12 cellular contexts compared by ENCODE assay signal in the genomic region with DNA sequence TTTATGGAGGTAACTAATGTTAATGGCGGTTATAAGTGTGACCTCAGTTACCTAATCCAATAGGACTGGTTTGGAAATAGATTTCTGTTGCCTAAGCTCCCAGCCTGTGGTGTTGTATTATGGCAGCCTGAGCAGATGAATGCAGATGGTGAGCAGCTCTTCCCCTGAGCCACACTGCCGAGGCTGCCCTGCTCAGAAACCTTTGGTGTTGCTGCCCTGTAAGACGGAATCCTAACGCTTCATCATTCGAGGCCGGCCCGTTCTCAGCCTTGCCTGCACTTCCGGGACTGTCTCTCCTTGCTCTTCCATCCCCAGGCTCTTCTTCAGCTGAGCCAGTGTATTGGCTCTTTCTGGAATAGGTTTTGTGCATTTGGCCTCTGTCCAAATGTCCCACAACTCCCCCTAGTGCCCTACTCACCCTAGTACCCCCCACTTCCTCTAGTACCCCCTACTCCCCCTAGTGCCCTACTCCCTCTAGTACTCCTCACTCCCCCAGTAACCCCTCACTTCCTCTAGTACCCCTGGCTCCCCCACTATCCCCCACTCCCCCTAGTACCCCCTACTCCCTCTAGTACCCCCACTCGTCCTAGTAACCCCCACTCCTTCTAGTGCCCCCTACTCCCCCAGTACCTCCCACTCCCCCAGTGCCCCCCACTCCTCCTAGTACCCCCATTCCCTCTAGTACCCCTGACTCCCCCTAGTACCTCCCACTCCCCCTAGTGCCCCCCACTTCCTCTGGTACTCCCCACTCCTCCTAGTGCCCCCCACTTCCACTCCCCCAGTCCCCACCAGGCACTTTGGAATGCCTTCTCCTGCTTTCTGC.
DNase-seq lines count a peak whose midpoint lies in the region; ATAC-seq and TF ChIP-seq lines count a peak whose summit lies in the region.
"Had no signal": no experiment of that assay in that cellular context is flagged by ENCODE, and none has a peak within 500 bp of the region (broad histone marks: within the 10 kb centered on the region; RNA-seq: fewer than 3 reads in every experiment).

No MANE protein-coding gene starts in this region.

- peaks cover 47 to 55% (median 53%) of the 10 kb centered on the region in 3 donors for H3K4me1 Mint-ChIP-seq in CD8-positive, alpha-beta memory T cell
- peaks cover 46 to 60% (median 48%) of the 10 kb centered on the region in 3 donors for H3K4me1 Mint-ChIP-seq in T-cell

- H2AFZ ChIP-seq in hepatocyte = no peak overlapping the region

- WGBS in hepatocyte (ENCODE audit: low lambda C conversion rate, missing lambda C conversion rate) = 75% methylated on average over 8 of the region's 9 CpGs
- WGBS in stomach, 5 donors = 72 to 88% (median 74%) methylated on average over 8 to 9 of the region's 9 CpGs

- no peaks in the 10 kb centered on the region for H3K36me3 ChIP-seq in CD8-positive, alpha-beta memory T cell (ENCODE audit: insufficient read depth, low read length)
- H3K36me3 ChIP-seq in hepatocyte (replicated peaks; ENCODE audit: insufficient read depth, low read depth) = no peaks in the 10 kb centered on the region
- no peaks in the 10 kb centered on the region for H3K36me3 ChIP-seq in stomach
- H3K36me3 ChIP-seq: SJCRH30 had no signal

- peaks cover 3 to 7% (median 5%) of the 10 kb centered on the region in 5 donors for H3K9me3 Mint-ChIP-seq in CD8-positive, alpha-beta memory T cell
- peaks cover 0 to 8% (median 5%) of the 10 kb centered on the region in 3 donors for H3K9me3 Mint-ChIP-seq in T-cell

- TF ChIP-seq POLR2A in stomach (IDR thresholded peaks at IDR 0.05) = no peak

- CTCF ChIA-PET in CD8-positive, alpha-beta memory T cell (lab: Charles Lee) = interaction anchor here (1.3 to 2.0 kb wide), 3 partner anchors 16 to 76 kb away, joined by 3 to 5 read pairs (median 4); no protein-coding TSS in a partner anchor
- CTCF ChIA-PET in T-cell (lab: Charles Lee) = interaction anchor here in 1 of 2 donors (0.5 to 1.2 kb wide), 2 partner anchors 17 to 184 kb away, joined by 3 to 4 read pairs; no protein-coding TSS in a partner anchor

- H3K9me2 ChIP-seq in hepatocyte (replicated peaks; ENCODE audit: insufficient read depth) = no peaks in the 10 kb centered on the region

- no peaks in the 10 kb centered on the region for H3K27me3 ChIP-seq in CD8-positive, alpha-beta memory T cell (ENCODE audit: insufficient read depth, low read length, poor library complexity, severe bottlenecking)
- H3K27me3 ChIP-seq in hepatocyte (no peaks in the 10 kb centered on the region), stomach (no peaks in the 10 kb centered on the region)
- H3K27me3 ChIP-seq: SJCRH30 had no signal

- peaks cover 0 to 4% (median 0%) of the 10 kb centered on the region in 3 donors for H3K36me3 Mint-ChIP-seq in CD8-positive, alpha-beta memory T cell
- H3K36me3 Mint-ChIP-seq in T-cell = peaks cover 3% of the 10 kb centered on the region
- H3K36me3 Mint-ChIP-seq: IgD-negative memory B cell had no signal

- no peaks in the 10 kb centered on the region for H3K79me2 ChIP-seq in hepatocyte

- H3K27ac Mint-ChIP-seq in CD8-positive, alpha-beta memory T cell = peak overlapping the region; percentile 27 to 99 (median 90)
- H3K27ac Mint-ChIP-seq in T-cell = peak overlapping the region; percentile 82 to 95

- in situ Hi-C loops in GM13976 (cut with MboI; ENCODE audit: low sequenced_read_pairs, unreplicated experiment) = no loop called here

- no peak overlapping the region for H3K27ac ChIP-seq in CD8-positive, alpha-beta memory T cell (ENCODE audit: low read depth, low read length)
- H3K27ac ChIP-seq in hepatocyte (no peak overlapping the region), stomach (no peak overlapping the region)
- H3K27ac ChIP-seq: SJCRH30 had no signal

- ATAC-seq in T-cell (replicated peaks in 1 of 4) = no peak
- ATAC-seq: activated T-cell treated with anti-CD3 and anti-CD28 coated beads, Interleukin-2, amount 50 U/mL, for 4 hours; left lobe of liver had no signal

- H3K4me3 Mint-ChIP-seq in CD8-positive, alpha-beta memory T cell = peak overlapping the region in 3 of 7 donors; percentile 25 to 55 (median 46)
- peak overlapping the region in 1 of 3 donors; percentile 4 for H3K4me3 Mint-ChIP-seq in T-cell

- H3K27me3 Mint-ChIP-seq in CD8-positive, alpha-beta memory T cell = peaks cover 0 to 2% of the 10 kb centered on the region in 2 donors
- no peaks in the 10 kb centered on the region for H3K27me3 Mint-ChIP-seq in T-cell

- POLR2A ChIA-PET in CD8-positive, alpha-beta memory T cell (lab: Charles Lee) = no interaction called here
- POLR2A ChIA-PET in T-cell (lab: Charles Lee) = interaction anchor here in 1 of 2 donors (0.6 kb wide), 1 partner anchor 714 kb away, joined by 6 read pairs; no protein-coding TSS in a partner anchor

- TF ChIP-seq CTCF in GM13976 (IDR thresholded peaks at IDR 0.05; ENCODE audit: borderline replicate concordance, control extremely low read depth, extremely low read depth, insufficient read depth, missing control alignments) (peak; percentile 21), hepatocyte (IDR thresholded peaks at IDR 0.05; ENCODE audit: poor library complexity) (no peak), stomach (IDR thresholded peaks at IDR 0.05) (no peak)

- no peak for DNase-seq in CD8-positive, alpha-beta memory T cell
- DNase-seq in GM13976 (ENCODE audit: low spot score) (peak; percentile 74), T-cell (peak in 2 of 34 experiments; percentile 9 to 10), foreskin melanocyte (peak; percentile 25), hepatocyte (ENCODE audit: low spot score) (no peak), SW 1271 (lab: John Stamatoyannopoulos, UW) (no peak), stomach (no peak)
- DNase-seq: activated T-cell treated with anti-CD3 and anti-CD28 coated beads, Interleukin-2, amount 50 U/mL, for 4 hours; SJCRH30; stimulated activated naive CD4-positive, alpha-beta T cell treated with Interleukin-2 at 50 U/mL for 16 hours had no signal

- H3K4me3 ChIP-seq in CD8-positive, alpha-beta memory T cell (ENCODE audit: low read length) = no peak overlapping the region
- H3K4me3 ChIP-seq in hepatocyte = no peak overlapping the region
- no peak overlapping the region for H3K4me3 ChIP-seq in stomach
- H3K4me3 ChIP-seq: SJCRH30 had no signal

- intact Hi-C loops in stomach (cut with DNase I; ENCODE audit: low total_unique reads) = no loop called here

- H4K20me1 ChIP-seq in hepatocyte (ENCODE audit: insufficient read depth, poor library complexity, severe bottlenecking) = no peaks in the 10 kb centered on the region

- TF ChIP-seq EP300 in stomach (IDR thresholded peaks at IDR 0.05) = no peak

- no peaks in the 10 kb centered on the region for H3K9me3 ChIP-seq in CD8-positive, alpha-beta memory T cell (ENCODE audit: low read length)
- H3K9me3 ChIP-seq in hepatocyte (ENCODE audit: low read depth) (peaks cover 4% of the 10 kb centered on the region), stomach (peaks cover 0 to 9% (median 6%) of the 10 kb centered on the region in 4 donors)

- H3K4me2 ChIP-seq in hepatocyte = no peak overlapping the region

- H3K4me1 ChIP-seq in CD8-positive, alpha-beta memory T cell (ENCODE audit: insufficient read depth, low read length) = peaks cover 45% of the 10 kb centered on the region
- H3K4me1 ChIP-seq in hepatocyte (ENCODE audit: insufficient read depth) = no peaks in the 10 kb centered on the region
- peaks cover 0 to 9% (median 6%) of the 10 kb centered on the region in 4 donors for H3K4me1 ChIP-seq in stomach
- H3K4me1 ChIP-seq: SJCRH30 had no signal

Comparison
In these comparisons a context has a peak if more than half of its experiments do, and no peak if none do; other contexts are left out.
1. DNase-seq: peak in GM13976 (single experiment) and foreskin melanocyte (single experiment); none in CD8-positive, alpha-beta memory T cell (0 of 5), hepatocyte (single experiment), SW 1271 (0 of 2) and stomach (single experiment).